Comparison of ENCODE assay signal across 21 cellular contexts in genomic region chr4:146308951-146309350, GRCh38.
"Had no signal": no experiment of that assay in that cellular context is flagged by ENCODE, and none has a peak within 500 bp of the region (broad histone marks: within the 10 kb centered on the region; RNA-seq: fewer than 3 reads in every experiment).

No MANE protein-coding gene starts in this region.

- H3K27ac ChIP-seq: epithelial cell of prostate, esophagus squamous epithelium, gastrocnemius medialis, heart right ventricle, neutrophil, psoas muscle, right lobe of liver, testis had no signal

- H3K4me3 ChIP-seq: esophagus squamous epithelium, gastrocnemius medialis, heart right ventricle, psoas muscle, right lobe of liver, testis had no signal

- H3K27me3 ChIP-seq: esophagus squamous epithelium, gastrocnemius medialis, heart right ventricle, neutrophil, right lobe of liver, testis had no signal

- H3K9me3 ChIP-seq: esophagus squamous epithelium, gastrocnemius medialis, heart right ventricle, neutrophil, psoas muscle, right lobe of liver, testis had no signal

- H3K4me1 ChIP-seq: esophagus squamous epithelium, gastrocnemius medialis, psoas muscle, right lobe of liver, testis had no signal

- DNase-seq: cortex of kidney; effector memory CD4-positive, alpha-beta T cell; esophagus squamous epithelium; gastrocnemius medialis; heart right ventricle; hypothalamus; kidney glomerular epithelial cell; mammary epithelial cell; naive thymus-derived CD4-positive, alpha-beta T cell; nephron progenitor cell; psoas muscle; right lobe of liver; stimulated activated CD4-positive, alpha-beta T cell treated with anti-CD3 and anti-CD28 coated beads, Interleukin-15, amount 100 ng/mL, for 24 hours; stimulated activated CD4-positive, alpha-beta T cell treated with anti-CD3 and anti-CD28 coated beads, Interleukin-1b, Interleukin-23, amount 100 ng/mL, for 48 hours; stimulated activated CD4-positive, alpha-beta T cell treated with anti-CD3 and anti-CD28 coated beads, Interleukin-4, amount 100 ng/mL, for 24 hours; stimulated activated naive B cell treated with anti-CD40 and anti-IgM and Interleukin-4, amounts not matched to agents 10 μg/mL and 1 μg/mL and 100 μg/mL, for 72 hours; stimulated activated naive CD8-positive, alpha-beta T cell treated with anti-CD3 and anti-CD28 coated beads, Interleukin-15, amount 100 ng/mL, for 72 hours; testis; trophoblast cell had no signal

- H3K36me3 ChIP-seq: gastrocnemius medialis, neutrophil, right lobe of liver had no signal

- ATAC-seq: gastrocnemius medialis; heart right ventricle; naive thymus-derived CD4-positive, alpha-beta T cell; psoas muscle; right lobe of liver; stimulated activated naive B cell treated with anti-CD40 and anti-IgM and Interleukin-4, amounts not matched to agents 10 μg/mL and 1 μg/mL and 100 μg/mL, for 72 hours; stimulated activated naive CD8-positive, alpha-beta T cell treated with anti-CD3 and anti-CD28 coated beads, Interleukin-15, amount 100 ng/mL, for 72 hours had no signal
